ENCODE assay signal across 19 cellular contexts in genomic region chr5:54212331-54212730, GRCh38.
"Had no signal": no experiment of that assay in that cellular context is flagged by ENCODE, and none has a peak within 500 bp of the region (broad histone marks: within the 10 kb centered on the region; RNA-seq: fewer than 3 reads in every experiment).

No MANE protein-coding gene starts in this region.

- H3K4me3 ChIP-seq: cardiac muscle cell, left ventricle myocardium inferior, mucosa of descending colon, stomach, testis had no signal

- H3K27ac ChIP-seq: cardiac muscle cell, left ventricle myocardium inferior, neutrophil, stomach, testis, VCaP had no signal

- H3K36me3 Mint-ChIP-seq: activated CD4-positive, alpha-beta memory T cell treated with anti-CD3 and anti-CD28 coated beads for 36 hours; activated CD8-positive, alpha-beta memory T cell treated with anti-CD3 and anti-CD28 coated beads, Interleukin-2, amount 10 ng/mL, durations not matched to agents 7 days and 5 days had no signal

- H3K9me3 ChIP-seq: left ventricle myocardium inferior, mucosa of descending colon, neutrophil, stomach, testis had no signal

- H3K27me3 ChIP-seq: cardiac muscle cell, neutrophil, stomach, testis had no signal

- ATAC-seq: activated CD8-positive, alpha-beta memory T cell treated with anti-CD3 and anti-CD28 coated beads, Interleukin-2, amount 10 ng/mL, durations not matched to agents 7 days and 5 days; esophagus mucosa; mucosa of descending colon; naive thymus-derived CD4-positive, alpha-beta T cell had no signal

- H3K4me1 Mint-ChIP-seq: activated CD8-positive, alpha-beta memory T cell treated with anti-CD3 and anti-CD28 coated beads, Interleukin-2, amount 10 ng/mL, durations not matched to agents 7 days and 5 days had no signal

- H3K9me3 Mint-ChIP-seq: activated CD4-positive, alpha-beta memory T cell treated with anti-CD3 and anti-CD28 coated beads for 36 hours; activated T-helper 2 cell treated with anti-CD3 and anti-CD28 coated beads, Interferon-gamma antibody, Interleukin-2, Interleukin-4, amounts not matched to agents 10 μg/mL and 5 μg/mL and 100 μg/mL, durations not matched to agents 14 hours and 24 hours and 36 hours; naive thymus-derived CD4-positive, alpha-beta T cell had no signal

- H3K27me3 Mint-ChIP-seq: activated CD4-positive, alpha-beta memory T cell treated with anti-CD3 and anti-CD28 coated beads for 36 hours; activated CD8-positive, alpha-beta memory T cell treated with anti-CD3 and anti-CD28 coated beads, Interleukin-2, amount 10 ng/mL, durations not matched to agents 7 days and 5 days; naive thymus-derived CD4-positive, alpha-beta T cell had no signal

- H3K36me3 ChIP-seq: cardiac muscle cell, left ventricle myocardium inferior, neutrophil, stomach had no signal

- H3K27ac Mint-ChIP-seq: activated CD4-positive, alpha-beta memory T cell treated with anti-CD3 and anti-CD28 coated beads for 36 hours; activated CD8-positive, alpha-beta memory T cell treated with anti-CD3 and anti-CD28 coated beads, Interleukin-2, amount 10 ng/mL, durations not matched to agents 7 days and 5 days; activated T-helper 2 cell treated with anti-CD3 and anti-CD28 coated beads, Interferon-gamma antibody, Interleukin-2, Interleukin-4, amounts not matched to agents 10 μg/mL and 5 μg/mL and 100 μg/mL, durations not matched to agents 14 hours and 24 hours and 36 hours had no signal

- H3K4me3 Mint-ChIP-seq: activated CD4-positive, alpha-beta memory T cell treated with anti-CD3 and anti-CD28 coated beads for 36 hours; activated CD8-positive, alpha-beta memory T cell treated with anti-CD3 and anti-CD28 coated beads, Interleukin-2, amount 10 ng/mL, durations not matched to agents 7 days and 5 days; naive thymus-derived CD4-positive, alpha-beta T cell had no signal

- DNase-seq: activated CD4-positive, alpha-beta memory T cell treated with anti-CD3 and anti-CD28 coated beads for 36 hours; activated CD8-positive, alpha-beta memory T cell treated with anti-CD3 and anti-CD28 coated beads, Interleukin-2, amount 10 ng/mL, durations not matched to agents 7 days and 5 days; activated naive CD4-positive, alpha-beta T cell treated with anti-CD3 and anti-CD28 coated beads, Interleukin-2, amount 50 U/mL, for 16 hours; activated T-cell treated with anti-CD3 and anti-CD28 coated beads, Interleukin-2, amount 50 U/mL, for 1 hour; hippocampal formation; kidney; left ventricle myocardium inferior; mucosa of descending colon; naive thymus-derived CD4-positive, alpha-beta T cell; stimulated activated CD4-positive, alpha-beta T cell treated with anti-CD3 and anti-CD28 coated beads, Interleukin-12 subunit alpha, Interleukin-12 subunit beta, amount 100 ng/mL, for 4 hours; stimulated activated CD4-positive, alpha-beta T cell treated with anti-CD3 and anti-CD28 coated beads, Interleukin-2, amount 100 ng/mL, for 24 hours; stomach; T1000; testis had no signal
